ENCODE assay signal across 13 cellular contexts in the genomic region with DNA sequence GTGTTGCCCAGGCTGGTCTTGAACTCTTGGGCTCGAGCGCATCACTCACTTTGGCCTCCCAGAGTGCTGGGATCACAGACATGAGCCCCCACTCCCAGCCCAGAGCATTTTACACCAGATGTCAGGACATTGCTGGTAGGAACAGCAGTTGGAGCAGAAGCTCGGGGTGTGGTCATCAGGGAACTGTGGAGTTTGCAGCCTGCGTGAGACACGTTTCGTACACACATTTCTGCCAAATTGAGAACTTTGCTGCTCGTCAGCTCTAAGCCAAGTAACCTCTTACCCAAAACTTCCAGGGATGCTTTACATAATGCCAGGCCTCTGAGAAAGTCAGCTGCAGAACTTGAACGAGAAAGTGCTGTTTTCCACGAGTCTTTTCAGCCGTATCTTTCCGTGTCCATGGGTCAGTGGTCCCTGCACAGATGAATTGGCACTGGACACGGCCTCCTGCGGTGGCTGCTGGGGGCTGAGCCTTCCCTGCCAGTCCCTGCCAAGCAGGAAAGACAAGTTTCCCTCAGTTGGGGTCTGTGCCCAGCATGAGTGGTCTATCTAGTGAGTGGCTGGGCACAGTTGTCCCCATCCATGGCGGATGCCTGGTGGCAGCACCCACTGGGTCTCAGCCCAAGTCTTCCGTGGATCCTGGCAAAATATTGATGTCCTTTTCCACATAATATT. TPM values are rescaled to one million over a fixed set of nuclear protein-coding genes. Genes with fewer than 3 reads are reported as not detected.
DNase-seq lines count a peak whose midpoint lies in the region; ATAC-seq and TF ChIP-seq lines count a peak whose summit lies in the region.
"Had no signal": no experiment of that assay in that cellular context is flagged by ENCODE, and none has a peak within 500 bp of the region (broad histone marks: within the 10 kb centered on the region; RNA-seq: fewer than 3 reads in every experiment).

No MANE protein-coding gene starts in this region.

- H3K9me3 ChIP-seq in CD4-positive, alpha-beta T cell (ENCODE audit: control insufficient read depth, low read length) = no peaks in the 10 kb centered on the region
- no peaks in the 10 kb centered on the region for H3K9me3 ChIP-seq in endodermal cell (ENCODE audit: control insufficient read depth, low read length)
- no peaks in the 10 kb centered on the region for H3K9me3 ChIP-seq in osteoblast (ENCODE audit: low read depth, low read length)
- no peaks in the 10 kb centered on the region for H3K9me3 ChIP-seq in OCI-LY7 (ENCODE audit: low read length)
- H3K9me3 ChIP-seq: left lung had no signal

- H3K9ac ChIP-seq in endodermal cell (ENCODE audit: extremely low read depth, low read length, poor library complexity, severe bottlenecking) = no peak overlapping the region

- H3K36me3 ChIP-seq in endodermal cell (ENCODE audit: control insufficient read depth, insufficient read depth, low read length) (peaks cover 76% of the 10 kb centered on the region), osteoblast (ENCODE audit: insufficient read depth, low read length) (peaks cover 33% of the 10 kb centered on the region), OCI-LY7 (ENCODE audit: insufficient read depth, low read length) (peaks cover 75% of the 10 kb centered on the region)

- H4K20me1 ChIP-seq in osteoblast (ENCODE audit: insufficient read depth, low read length) = peaks cover 17% of the 10 kb centered on the region
- no peaks in the 10 kb centered on the region for H4K20me1 ChIP-seq in OCI-LY7 (ENCODE audit: insufficient read depth, low read length)

- H3K4me2 ChIP-seq in osteoblast (ENCODE audit: insufficient read depth, low read length) (no peak overlapping the region), OCI-LY7 (ENCODE audit: low read length) (no peak overlapping the region)

- H3K4me1 ChIP-seq in endodermal cell (ENCODE audit: control insufficient read depth, insufficient read depth, low read length) (no peaks in the 10 kb centered on the region), osteoblast (ENCODE audit: insufficient read depth, low read length) (peaks cover 20% of the 10 kb centered on the region), OCI-LY7 (ENCODE audit: insufficient read depth, low read length, poor library complexity, severe bottlenecking) (peaks cover 10% of the 10 kb centered on the region)

- no peak overlapping the region for H3K4me3 Mint-ChIP-seq in CD4-positive, alpha-beta T cell
- no peak overlapping the region for H3K4me3 Mint-ChIP-seq in endodermal cell

- POLR2A ChIA-PET in CD4-positive, alpha-beta T cell (lab: Charles Lee) = interaction anchor here (1.4 kb wide), 1 partner anchor 235 kb away, joined by 5 read pairs; no protein-coding TSS in a partner anchor
- POLR2A ChIA-PET in OCI-LY7 (lab: Charles Lee) = no interaction called here

- H3K27ac ChIP-seq in CD4-positive, alpha-beta T cell (ENCODE audit: low read depth, low read length) = no peak overlapping the region
- H3K27ac ChIP-seq in endodermal cell (ENCODE audit: low read depth, low read length) (no peak overlapping the region), osteoblast (ENCODE audit: low read depth, low read length) (peak overlapping the region; percentile 41), OCI-LY7 (ENCODE audit: low read depth, low read length, poor library complexity, severe bottlenecking) (no peak overlapping the region)

- no peaks in the 10 kb centered on the region for H3K27me3 ChIP-seq in CD4-positive, alpha-beta T cell (ENCODE audit: control insufficient read depth, insufficient read depth, low read length)
- no peaks in the 10 kb centered on the region for H3K27me3 ChIP-seq in endodermal cell (ENCODE audit: control insufficient read depth, insufficient read depth, low read length, poor library complexity, severe bottlenecking)
- H3K27me3 ChIP-seq in osteoblast (ENCODE audit: insufficient read depth, low read length) = no peaks in the 10 kb centered on the region
- H3K27me3 ChIP-seq: left lung had no signal

- H3K79me2 ChIP-seq in osteoblast (ENCODE audit: insufficient read depth, low read length) = peaks cover 66% of the 10 kb centered on the region
- H3K79me2 ChIP-seq in OCI-LY7 (ENCODE audit: insufficient read depth, low read depth, low read length) = peaks cover 16% of the 10 kb centered on the region; the same call in 1 of the 2 replicates

- H3K27me3 Mint-ChIP-seq in CD4-positive, alpha-beta T cell = no peaks in the 10 kb centered on the region
- no peaks in the 10 kb centered on the region for H3K27me3 Mint-ChIP-seq in endodermal cell (ENCODE audit: insufficient read depth)
- H3K27me3 Mint-ChIP-seq: activated naive CD8-positive, alpha-beta T cell had no signal

- peaks cover 42% of the 10 kb centered on the region for H3K36me3 Mint-ChIP-seq in CD4-positive, alpha-beta T cell (ENCODE audit: low read depth)
- peaks cover 64% of the 10 kb centered on the region for H3K36me3 Mint-ChIP-seq in endodermal cell (ENCODE audit: low read depth)

- H3K4me3 ChIP-seq in endodermal cell (ENCODE audit: low read length) (no peak overlapping the region), osteoblast (ENCODE audit: insufficient read depth, low read length) (no peak overlapping the region), OCI-LY7 (ENCODE audit: low read depth, low read length, poor library complexity, severe bottlenecking) (no peak overlapping the region)
- H3K4me3 ChIP-seq: left lung had no signal

- TF ChIP-seq CTCF in CD4-positive, alpha-beta T cell (IDR thresholded peaks at IDR 0.05) = no peak
- TF ChIP-seq CTCF in endodermal cell (conservative IDR thresholded peaks at IDR 0.05) (no peak), osteoblast (IDR thresholded peaks at IDR 0.05; ENCODE audit: extremely low read depth, low read depth, low read length) (no peak), OCI-LY7 (conservative IDR thresholded peaks at IDR 0.05; ENCODE audit: low read length) (no peak)

- H2AFZ ChIP-seq in osteoblast (ENCODE audit: low read length) (no peak overlapping the region), OCI-LY7 (ENCODE audit: low read length) (no peak overlapping the region)

- H3K9me3 Mint-ChIP-seq in CD4-positive, alpha-beta T cell = no peaks in the 10 kb centered on the region
- H3K9me3 Mint-ChIP-seq in endodermal cell = no peaks in the 10 kb centered on the region

- peak; percentile 21 for DNase-seq in activated CD4-positive, CD25-positive, alpha-beta regulatory T cell treated with anti-CD3 and anti-CD28 coated beads, Interleukin-2, amount 50 U/mL, for 72 hours
- no peak for DNase-seq in activated CD4-positive, CD25-positive, alpha-beta regulatory T cell (lab: John Stamatoyannopoulos, UW)
- no peak for DNase-seq in CD4-positive, alpha-beta T cell
- DNase-seq in endodermal cell (no peak), osteoblast (ENCODE audit: insufficient read length, low spot score, missing footprints) (no peak), NCI-H128 (lab: John Stamatoyannopoulos, UW; ENCODE audit: unreplicated experiment) (no peak), OCI-LY7 (ENCODE audit: low spot score) (no peak)
- DNase-seq: NCI-H1694, NCI-H446 treated with DMSO at 0.1 percent for 48 hours, SHP77 treated with DMSO at 0.1 percent for 48 hours had no signal

- WGBS in endodermal cell (ENCODE audit: insufficient coverage in 1 of 2, insufficient read length in 1 of 2), 2 experiments = 89 to 95% methylated on average over 12 to 15 of the region's 15 CpGs

- intact Hi-C loops in CD4-positive, alpha-beta T cell (cut with DNase I, micrococcal nuclease) = no loop called here
- intact Hi-C loops in OCI-LY7 (cut with micrococcal nuclease; ENCODE audit: unreplicated experiment) = no loop called here

- H3K4me1 Mint-ChIP-seq in CD4-positive, alpha-beta T cell (ENCODE audit: low read depth) = peaks cover 49% of the 10 kb centered on the region
- peaks cover 5% of the 10 kb centered on the region for H3K4me1 Mint-ChIP-seq in endodermal cell

- CTCF ChIA-PET in CD4-positive, alpha-beta T cell (lab: Charles Lee) = no interaction called here
- CTCF ChIA-PET in OCI-LY7 (lab: Charles Lee; ENCODE audit: unreplicated experiment) = no interaction called here

- BruUV-seq in OCI-LY7 (replicated peaks; lab: Mats Ljungman, UMichigan) = no TSS peak

- H3K9me2 ChIP-seq in OCI-LY7 (ENCODE audit: insufficient read depth, low read length) = no peaks in the 10 kb centered on the region

- H3K27ac Mint-ChIP-seq in CD4-positive, alpha-beta T cell = peak overlapping the region; percentile 44
- peak overlapping the region; percentile 55 for H3K27ac Mint-ChIP-seq in endodermal cell

- no peak for ATAC-seq in CD4-positive, alpha-beta T cell (ENCODE audit: poor library complexity)
- ATAC-seq in HG03108 (IDR thresholded peaks at IDR 0.05; ENCODE audit: unreplicated experiment) = no peak

RNA-seq across cellular contexts. Expression of gene DNAJB6, which starts 54.4 kb away (rescaled TPM):
- 100 to 1,000 TPM; 232 to 242 TPM for total RNA-seq in CD4-positive, alpha-beta T cell
- total RNA-seq in endodermal cell = 100 to 1,000 TPM; 126 to 174 TPM
- polyA plus RNA-seq in endodermal cell (2013, experiment 1 of 2) = 121 TPM
- polyA plus RNA-seq in endodermal cell (2013, experiment 2 of 2) = 112 TPM
- total RNA-seq in osteoblast = 84.3 and 84.7 TPM in 2 replicates
- 56.4 and 69.3 TPM in 2 replicates for total RNA-seq in OCI-LY7 (2014; rRNA removed; shearing (Covaris generic))
- 65.9 and 66.4 TPM in 2 replicates for total RNA-seq in OCI-LY7 (2022)
